In genomic region chr20:50747275-50747674, GRCh38 we compare ENCODE assay signal across 1 cellular context.
TF ChIP-seq lines count a peak whose summit lies in the region.

No MANE protein-coding gene starts in this region.

TF ChIP-seq in GM12878, 131 proteins besides CTCF, POLR2A, EP300 and RAD21:
- no peak for TF ChIP-seq ZNF384 (IDR thresholded peaks at IDR 0.05; ENCODE audit: borderline replicate concordance, low read depth, low read length)
- TF ChIP-seq SMARCA5 (IDR thresholded peaks at IDR 0.05) = no peak
- no peak for TF ChIP-seq ATF7 (IDR thresholded peaks at IDR 0.05; ENCODE audit: low read depth)
- TF ChIP-seq POLR2AphosphoS5 (IDR thresholded peaks at IDR 0.05; ENCODE audit: low read length) = no peak
- TF ChIP-seq ESRRA (IDR thresholded peaks at IDR 0.05; ENCODE audit: low read length) = no peak
- TF ChIP-seq SRF (IDR thresholded peaks at IDR 0.05; ENCODE audit: low read depth in 2 of 2, low read length in 2 of 2) = no peak
- TF ChIP-seq KLF5 (IDR thresholded peaks at IDR 0.05; ENCODE audit: partially characterized antibody) = no peak
- no peak for TF ChIP-seq E2F4 (IDR thresholded peaks at IDR 0.05; ENCODE audit: low read depth, low read length)
- TF ChIP-seq SMAD5 (IDR thresholded peaks at IDR 0.05; ENCODE audit: low read depth) = no peak
- TF ChIP-seq SUZ12 (IDR thresholded peaks at IDR 0.05; ENCODE audit: unreplicated experiment) = no peak
- no peak for TF ChIP-seq E2F8 (IDR thresholded peaks at IDR 0.05; ENCODE audit: low read depth, partially characterized antibody)
- no peak for TF ChIP-seq SPI1 (IDR thresholded peaks at IDR 0.05; ENCODE audit: borderline replicate concordance, insufficient read depth, low read depth, low read length)
- no peak for TF ChIP-seq FOXM1 (IDR thresholded peaks at IDR 0.05; ENCODE audit: low read depth, low read length)
- no peak for TF ChIP-seq YBX1 (IDR thresholded peaks at IDR 0.05)
- TF ChIP-seq CHD1 (IDR thresholded peaks at IDR 0.05; ENCODE audit: low read depth, low read length) = no peak
- TF ChIP-seq RCOR1 (conservative IDR thresholded peaks at IDR 0.05; ENCODE audit: low read depth, low read length) = no peak
- TF ChIP-seq FOS (IDR thresholded peaks at IDR 0.05; ENCODE audit: borderline replicate concordance, extremely low read depth, insufficient read length) = no peak
- no peak for TF ChIP-seq SIN3A (IDR thresholded peaks at IDR 0.05; ENCODE audit: low read depth, low read length)
- TF ChIP-seq, protein P1, sequence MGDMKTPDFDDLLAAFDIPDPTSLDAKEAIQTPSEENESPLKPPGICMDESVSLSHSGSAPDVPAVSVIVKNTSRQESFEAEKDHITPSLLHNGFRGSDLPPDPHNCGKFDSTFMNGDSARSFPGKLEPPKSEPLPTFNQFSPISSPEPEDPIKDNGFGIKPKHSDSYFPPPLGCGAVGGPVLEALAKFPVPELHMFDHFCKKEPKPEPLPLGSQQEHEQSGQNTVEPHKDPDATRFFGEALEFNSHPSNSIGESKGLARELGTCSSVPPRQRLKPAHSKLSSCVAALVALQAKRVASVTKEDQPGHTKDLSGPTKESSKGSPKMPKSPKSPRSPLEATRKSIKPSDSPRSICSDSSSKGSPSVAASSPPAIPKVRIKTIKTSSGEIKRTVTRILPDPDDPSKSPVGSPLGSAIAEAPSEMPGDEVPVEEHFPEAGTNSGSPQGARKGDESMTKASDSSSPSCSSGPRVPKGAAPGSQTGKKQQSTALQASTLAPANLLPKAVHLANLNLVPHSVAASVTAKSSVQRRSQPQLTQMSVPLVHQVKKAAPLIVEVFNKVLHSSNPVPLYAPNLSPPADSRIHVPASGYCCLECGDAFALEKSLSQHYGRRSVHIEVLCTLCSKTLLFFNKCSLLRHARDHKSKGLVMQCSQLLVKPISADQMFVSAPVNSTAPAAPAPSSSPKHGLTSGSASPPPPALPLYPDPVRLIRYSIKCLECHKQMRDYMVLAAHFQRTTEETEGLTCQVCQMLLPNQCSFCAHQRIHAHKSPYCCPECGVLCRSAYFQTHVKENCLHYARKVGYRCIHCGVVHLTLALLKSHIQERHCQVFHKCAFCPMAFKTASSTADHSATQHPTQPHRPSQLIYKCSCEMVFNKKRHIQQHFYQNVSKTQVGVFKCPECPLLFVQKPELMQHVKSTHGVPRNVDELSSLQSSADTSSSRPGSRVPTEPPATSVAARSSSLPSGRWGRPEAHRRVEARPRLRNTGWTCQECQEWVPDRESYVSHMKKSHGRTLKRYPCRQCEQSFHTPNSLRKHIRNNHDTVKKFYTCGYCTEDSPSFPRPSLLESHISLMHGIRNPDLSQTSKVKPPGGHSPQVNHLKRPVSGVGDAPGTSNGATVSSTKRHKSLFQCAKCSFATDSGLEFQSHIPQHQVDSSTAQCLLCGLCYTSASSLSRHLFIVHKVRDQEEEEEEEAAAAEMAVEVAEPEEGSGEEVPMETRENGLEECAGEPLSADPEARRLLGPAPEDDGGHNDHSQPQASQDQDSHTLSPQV (IDR thresholded peaks at IDR 0.05) = no peak
